19 cellular contexts compared by ENCODE assay signal in the genomic region with DNA sequence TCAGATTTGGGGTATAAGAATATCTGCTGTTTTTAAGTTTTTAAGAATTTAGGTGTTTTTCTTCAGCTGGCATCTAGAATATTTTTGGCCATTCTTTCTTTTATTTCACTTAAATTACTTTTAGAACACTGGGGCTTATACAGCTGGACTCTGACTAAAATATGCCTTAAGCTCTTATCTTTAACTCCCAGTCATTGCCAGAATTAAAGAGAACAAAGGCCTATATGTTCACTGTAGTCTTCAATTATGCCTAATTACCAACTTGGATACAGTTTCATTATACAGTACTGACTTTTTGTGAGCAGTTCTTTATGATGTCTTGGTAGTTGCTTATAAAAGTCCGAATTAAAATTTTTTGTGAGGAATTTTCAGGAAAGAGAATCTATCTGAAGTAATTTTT.
"Had no signal": no experiment of that assay in that cellular context is flagged by ENCODE, and none has a peak within 500 bp of the region (broad histone marks: within the 10 kb centered on the region; RNA-seq: fewer than 3 reads in every experiment).

No MANE protein-coding gene starts in this region.

- DNase-seq: colonic mucosa; effector CD4-positive, alpha-beta T cell; endodermal cell; gastrocnemius medialis; heart right ventricle; hypothalamus; kidney glomerular epithelial cell; mammary epithelial cell; mucosa of descending colon; naive thymus-derived CD8-positive, alpha-beta T cell; posterior cingulate gyrus; small intestine; stimulated activated CD4-positive, alpha-beta T cell treated with anti-CD3 and anti-CD28 coated beads, Interleukin-12 subunit alpha, Interleukin-12 subunit beta, amount 100 ng/mL, for 4 hours; stimulated activated naive CD4-positive, alpha-beta T cell; stomach; substantia nigra; transverse colon had no signal

- ATAC-seq: esophagus mucosa; gastrocnemius medialis; heart right ventricle; left lobe of liver; mucosa of descending colon; naive thymus-derived CD8-positive, alpha-beta T cell had no signal
